1 cellular context compared by ENCODE assay signal in genomic region chr3:48439820-48440589, GRCh38.
TF ChIP-seq lines count a peak whose summit lies in the region.

TSS of gene CCDC51 (minus strand) at chr3:48440119. CDS start at chr3:48435128, 4,991 bp downstream.
TSS of gene TMA7 (plus strand) at chr3:48440257. CDS start at chr3:48440297, 40 bp downstream.

TF ChIP-seq in HepG2, 621 proteins besides CTCF, POLR2A, EP300 and RAD21 (continued from another document and continues in another):
- TF ChIP-seq MXD1 (CRISPR knock-in tag; IDR thresholded peaks at IDR 0.05) (peak; percentile 69; the same call in 1 of the 2 replicates), CREBL2 (CRISPR knock-in tag; IDR thresholded peaks at IDR 0.05; ENCODE audit: borderline replicate concordance) (no peak; the same call in 1 of the 2 replicates), NFRKB (IDR thresholded peaks at IDR 0.05) (no peak), PRDM15 (CRISPR knock-in tag; IDR thresholded peaks at IDR 0.05) (peak; percentile 55; the same call in 1 of the 2 replicates), ZBTB7A (CRISPR knock-in tag; IDR thresholded peaks at IDR 0.05) (0 out of 2 replicates have a peak, but pooled peaks have one; percentile 28), HNRNPUL1 (IDR thresholded peaks at IDR 0.05; ENCODE audit: low read depth, low read length) (no peak), RBM39 (IDR thresholded peaks at IDR 0.05; ENCODE audit: low read depth, low read length, poor library complexity, severe bottlenecking) (peak; percentile 65), ZNF121 (CRISPR knock-in tag; IDR thresholded peaks at IDR 0.05) (no peak), ZNF589 (CRISPR knock-in tag; conservative IDR thresholded peaks at IDR 0.05) (no peak), SKIL (CRISPR knock-in tag; IDR thresholded peaks at IDR 0.05; ENCODE audit: borderline replicate concordance) (0 out of 2 replicates have a peak, but pooled peaks have one; percentile 35), ZNF280D (CRISPR knock-in tag; IDR thresholded peaks at IDR 0.05) (0 out of 2 replicates have a peak, but pooled peaks have one; percentile 68), SCMH1 (CRISPR knock-in tag; IDR thresholded peaks at IDR 0.05; ENCODE audit: borderline replicate concordance) (no peak), GPN1 (CRISPR knock-in tag; IDR thresholded peaks at IDR 0.05; ENCODE audit: borderline replicate concordance) (no peak), SALL1 (CRISPR knock-in tag; IDR thresholded peaks at IDR 0.05) (peak; percentile 78), ZBTB25 (CRISPR knock-in tag; IDR thresholded peaks at IDR 0.05) (peak; percentile 89; the same call in 1 of the 2 replicates), KDM2A (CRISPR knock-in tag; IDR thresholded peaks at IDR 0.05; ENCODE audit: borderline replicate concordance, low read depth) (peak; percentile 79; the same call in 1 of the 2 replicates), ZBTB26 (CRISPR knock-in tag; IDR thresholded peaks at IDR 0.05; ENCODE audit: borderline replicate concordance) (0 out of 2 replicates have a peak, but pooled peaks have one; percentile 44), ZNF615 (CRISPR knock-in tag; IDR thresholded peaks at IDR 0.05; ENCODE audit: borderline replicate concordance) (no peak), THAP11 (CRISPR knock-in tag; IDR thresholded peaks at IDR 0.05) (peak; percentile 94), AHDC1 (CRISPR knock-in tag; IDR thresholded peaks at IDR 0.05; ENCODE audit: borderline replicate concordance) (no peak), NFE2L2 (IDR thresholded peaks at IDR 0.05; ENCODE audit: low read length) (no peak), IRF1 (CRISPR knock-in tag; IDR thresholded peaks at IDR 0.05; ENCODE audit: low read depth) (no peak), ZNF766 (CRISPR knock-in tag; IDR thresholded peaks at IDR 0.05; ENCODE audit: borderline replicate concordance) (no peak), ZBED4 (CRISPR knock-in tag; IDR thresholded peaks at IDR 0.05; ENCODE audit: borderline replicate concordance) (0 out of 2 replicates have a peak, but pooled peaks have one; percentile 35), MTF2 (CRISPR knock-in tag; IDR thresholded peaks at IDR 0.05; ENCODE audit: borderline replicate concordance) (no peak), SIN3B (IDR thresholded peaks at IDR 0.05; ENCODE audit: low read length) (no peak; the same call in 1 of the 2 replicates), RARG (CRISPR knock-in tag; IDR thresholded peaks at IDR 0.05; ENCODE audit: low read depth) (no peak), MAF1 (CRISPR knock-in tag; IDR thresholded peaks at IDR 0.05; ENCODE audit: borderline replicate concordance) (no peak)
